16 cellular contexts compared by ENCODE assay signal in genomic region chr1:28984311-28984684, GRCh38.
"Had no signal": no experiment of that assay in that cellular context is flagged by ENCODE, and none has a peak within 500 bp of the region (broad histone marks: within the 10 kb centered on the region; RNA-seq: fewer than 3 reads in every experiment).

No MANE protein-coding gene starts in this region.

- H3K9ac ChIP-seq: parathyroid adenoma had no signal

- H3K27me3 Mint-ChIP-seq: activated CD4-positive, alpha-beta T cell treated with anti-CD3 and anti-CD28 coated beads, Interleukin-2, amount 10 ng/mL, durations not matched to agents 7 days and 5 days; activated naive CD8-positive, alpha-beta T cell treated with anti-CD3 and anti-CD28 coated beads, Interleukin-2, amount 10 ng/mL, durations not matched to agents 7 days and 5 days had no signal

- H3K4me3 ChIP-seq: lower lobe of right lung, skin epidermis, transverse colon, vagina had no signal

- H2AFZ ChIP-seq: parathyroid adenoma had no signal

- H3K9me3 ChIP-seq: lower lobe of right lung, transverse colon, vagina had no signal

- H3K27ac ChIP-seq: lower lobe of right lung, parathyroid adenoma, skin epidermis, transverse colon, vagina had no signal

- H3K4me3 Mint-ChIP-seq: activated CD4-positive, alpha-beta T cell treated with anti-CD3 and anti-CD28 coated beads, Interleukin-2, amount 10 ng/mL, durations not matched to agents 7 days and 5 days; activated naive CD8-positive, alpha-beta T cell treated with anti-CD3 and anti-CD28 coated beads, Interleukin-2, amount 10 ng/mL, durations not matched to agents 7 days and 5 days had no signal

- H3K27ac Mint-ChIP-seq: activated CD4-positive, alpha-beta T cell treated with anti-CD3 and anti-CD28 coated beads, Interleukin-2, amount 10 ng/mL, durations not matched to agents 7 days and 5 days; activated naive CD8-positive, alpha-beta T cell treated with anti-CD3 and anti-CD28 coated beads, Interleukin-2, amount 10 ng/mL, durations not matched to agents 7 days and 5 days had no signal

- H3K79me2 ChIP-seq: parathyroid adenoma had no signal

- H3K36me3 ChIP-seq: transverse colon, vagina had no signal

- H3K27me3 ChIP-seq: transverse colon, vagina had no signal

- DNase-seq: activated CD4-positive, alpha-beta T cell treated with anti-CD3 and anti-CD28 coated beads, Interleukin-2, amount 10 ng/mL, durations not matched to agents 7 days and 5 days; activated CD8-positive, alpha-beta memory T cell treated with anti-CD3 and anti-CD28 coated beads for 24 hours; activated gamma-delta T cell treated with Interleukin-2 at 50 U/mL for 16 hours; activated naive CD8-positive, alpha-beta T cell treated with anti-CD3 and anti-CD28 coated beads, Interleukin-2, amount 10 ng/mL, durations not matched to agents 7 days and 5 days; anterior cingulate cortex; effector memory CD4-positive, alpha-beta T cell; foreskin melanocyte; head of caudate nucleus; lower lobe of right lung; stimulated activated CD4-positive, alpha-beta T cell treated with anti-CD3 and anti-CD28 coated beads, Interleukin-4, amount 100 ng/mL, for 24 hours; stimulated activated naive CD4-positive, alpha-beta T cell treated with Interleukin-2 at 50 U/mL for 16 hours; T-helper 2 cell; transverse colon had no signal

- H3K4me1 ChIP-seq: lower lobe of right lung, parathyroid adenoma, vagina had no signal
